In genomic region chr12:109861689-109862314, GRCh38 we compare ENCODE assay signal across 1 cellular context.
TF ChIP-seq lines count a peak whose summit lies in the region.

No MANE protein-coding gene starts in this region.

TF ChIP-seq in HEK293, 187 proteins besides CTCF, POLR2A, EP300 and RAD21 (continued from another document and continues in another):
- TF ChIP-seq REST (tag by site-specific recombination; IDR thresholded peaks at IDR 0.05) (no peak), ZNF473 (tag by site-specific recombination; IDR thresholded peaks at IDR 0.05) (no peak), ZNF169 (tag by site-specific recombination; IDR thresholded peaks at IDR 0.05) (no peak), ZNF280C (tag by site-specific recombination; IDR thresholded peaks at IDR 0.05) (no peak), ZBTB8A (tag by site-specific recombination; IDR thresholded peaks at IDR 0.05) (peak; percentile 72), KLF1 (tag by site-specific recombination; IDR thresholded peaks at IDR 0.05) (no peak), ZNF776 (tag by site-specific recombination; IDR thresholded peaks at IDR 0.05; ENCODE audit: borderline replicate concordance) (no peak), ZNF155 (tag by site-specific recombination; IDR thresholded peaks at IDR 0.05) (no peak), ZNF140 (tag by site-specific recombination; IDR thresholded peaks at IDR 0.05) (no peak), BCL6B (tag by site-specific recombination; IDR thresholded peaks at IDR 0.05) (no peak), SALL2 (tag by site-specific recombination; IDR thresholded peaks at IDR 0.05; ENCODE audit: borderline replicate concordance) (no peak), ZNF19 (tag by site-specific recombination; IDR thresholded peaks at IDR 0.05; ENCODE audit: low read depth) (no peak), ZBTB10 (tag by site-specific recombination; IDR thresholded peaks at IDR 0.05) (no peak), ZNF704 (tag by site-specific recombination; IDR thresholded peaks at IDR 0.05) (no peak), GLI2 (tag by site-specific recombination; IDR thresholded peaks at IDR 0.05; ENCODE audit: borderline replicate concordance, low read depth) (no peak), PRDM10 (tag by site-specific recombination; IDR thresholded peaks at IDR 0.05) (no peak; the same call in 1 of the 2 replicates), ZNF626 (tag by site-specific recombination; IDR thresholded peaks at IDR 0.05) (no peak), ZNF791 (tag by site-specific recombination; IDR thresholded peaks at IDR 0.05) (no peak), ZNF302 (tag by site-specific recombination; IDR thresholded peaks at IDR 0.05; ENCODE audit: low read depth) (no peak), ZNF837 (tag by site-specific recombination; IDR thresholded peaks at IDR 0.05) (no peak), ZNF26 (tag by site-specific recombination; IDR thresholded peaks at IDR 0.05) (no peak), ZNF529 (tag by site-specific recombination; IDR thresholded peaks at IDR 0.05; ENCODE audit: insufficient replicate concordance) (no peak), ZNF600 (tag by site-specific recombination; IDR thresholded peaks at IDR 0.05) (peak; percentile 56; the same call in 1 of the 2 replicates), ZNF623 (tag by site-specific recombination; IDR thresholded peaks at IDR 0.05) (no peak), ZNF768 (tag by site-specific recombination; IDR thresholded peaks at IDR 0.05) (no peak), ZNF362 (tag by site-specific recombination; IDR thresholded peaks at IDR 0.05) (peak; percentile 67; the same call in 1 of the 2 replicates), ZNF132 (tag by site-specific recombination; IDR thresholded peaks at IDR 0.05; ENCODE audit: borderline replicate concordance) (no peak), ZNF610 (tag by site-specific recombination; IDR thresholded peaks at IDR 0.05; ENCODE audit: borderline replicate concordance) (no peak), ZXDB (tag by site-specific recombination; IDR thresholded peaks at IDR 0.05) (peak; percentile 65), BCL11B (tag by site-specific recombination; IDR thresholded peaks at IDR 0.05; ENCODE audit: low read depth) (no peak), ZNF555 (tag by site-specific recombination; conservative IDR thresholded peaks at IDR 0.05) (no peak), ZNF335 (tag by site-specific recombination; conservative IDR thresholded peaks at IDR 0.05) (no peak), ZNF416 (tag by site-specific recombination; IDR thresholded peaks at IDR 0.05) (no peak), ZNF530 (tag by site-specific recombination; IDR thresholded peaks at IDR 0.05; ENCODE audit: low read depth) (no peak), SETDB1 (IDR thresholded peaks at IDR 0.05; ENCODE audit: insufficient read length, low read length) (no peak), ZNF510 (tag by site-specific recombination; IDR thresholded peaks at IDR 0.05; ENCODE audit: insufficient replicate concordance) (no peak), ZNF248 (tag by site-specific recombination; IDR thresholded peaks at IDR 0.05) (no peak), ZNF24 (tag by site-specific recombination; IDR thresholded peaks at IDR 0.05) (peak; percentile 90), ZNF76 (tag by site-specific recombination; IDR thresholded peaks at IDR 0.05; ENCODE audit: borderline replicate concordance, low read depth) (no peak), ZNF514 (tag by site-specific recombination; IDR thresholded peaks at IDR 0.05) (no peak), ZNF48 (tag by site-specific recombination; IDR thresholded peaks at IDR 0.05) (no peak), ZNF114 (tag by site-specific recombination; IDR thresholded peaks at IDR 0.05) (no peak), ZNF133 (tag by site-specific recombination; IDR thresholded peaks at IDR 0.05) (no peak), ZNF664 (tag by site-specific recombination; IDR thresholded peaks at IDR 0.05) (no peak), GFI1B (tag by site-specific recombination; IDR thresholded peaks at IDR 0.05) (no peak), REPIN1 (tag by site-specific recombination; IDR thresholded peaks at IDR 0.05; ENCODE audit: low read depth) (no peak), ZNF211 (tag by site-specific recombination; IDR thresholded peaks at IDR 0.05; ENCODE audit: low read depth) (no peak), EGR2 (tag by site-specific recombination; IDR thresholded peaks at IDR 0.05; ENCODE audit: low read depth) (no peak), ZNF174 (tag by site-specific recombination; IDR thresholded peaks at IDR 0.05) (no peak), ZFHX2 (tag by site-specific recombination; conservative IDR thresholded peaks at IDR 0.05) (no peak)
